14 cellular contexts compared by ENCODE assay signal in the genomic region with DNA sequence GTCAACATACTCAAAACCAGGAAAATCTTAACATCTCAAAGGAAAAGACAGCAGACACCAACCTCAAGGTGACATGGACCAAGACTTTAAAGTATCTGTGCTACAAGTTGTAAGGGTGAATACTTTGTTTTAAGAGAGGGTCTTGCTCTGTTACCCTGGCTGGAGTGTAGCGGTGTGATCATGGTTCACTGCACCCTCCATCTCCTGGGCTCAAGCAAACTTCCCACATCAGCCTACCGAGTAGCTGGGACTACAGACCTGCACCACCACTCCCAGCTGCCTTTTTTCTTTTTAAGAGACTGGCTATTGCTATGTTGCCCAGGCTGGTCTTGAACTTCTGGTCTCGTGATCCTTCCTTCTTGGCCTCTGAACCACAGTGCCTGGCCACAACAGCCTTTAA. TPM values are rescaled to one million over a fixed set of nuclear protein-coding genes. Genes with fewer than 3 reads are reported as not detected.
DNase-seq lines count a peak whose midpoint lies in the region; ATAC-seq and TF ChIP-seq lines count a peak whose summit lies in the region.
"Had no signal": no experiment of that assay in that cellular context is flagged by ENCODE, and none has a peak within 500 bp of the region (broad histone marks: within the 10 kb centered on the region; RNA-seq: fewer than 3 reads in every experiment).

No MANE protein-coding gene starts in this region.

- H3K4me2 ChIP-seq in GM23338, result peak overlapping the region; percentile 63

- peak overlapping the region; percentile 23 for H3K4me3 Mint-ChIP-seq in activated T-cell treated with anti-CD3 and anti-CD28 coated beads, Interleukin-2, amount 50 U/mL, for 4 hours
- H3K4me3 Mint-ChIP-seq in GM23338 (peak overlapping the region; percentile 9; the same call in 1 of the 3 replicates), osteocyte (ENCODE audit: unreplicated experiment) (no peak overlapping the region)
- H3K4me3 Mint-ChIP-seq in activated T-helper 2 cell treated with anti-CD3 and anti-CD28 coated beads, Interferon-gamma antibody, Interleukin-2, Interleukin-4, amounts not matched to agents 10 μg/mL and 5 μg/mL and 100 μg/mL, durations not matched to agents 14 hours and 24 hours and 36 hours (ENCODE audit: low read depth), result no peak overlapping the region

- no peak overlapping the region for H2AFZ ChIP-seq in GM23338

- H4K20me1 ChIP-seq in GM23338 (replicated peaks; ENCODE audit: insufficient read depth), result peaks cover 93% of the 10 kb centered on the region

- H3K27me3 ChIP-seq in GM23338 (ENCODE audit: insufficient read depth), result no peaks in the 10 kb centered on the region

- intact Hi-C loops in activated T-helper 2 cell treated with anti-CD3 and anti-CD28 coated beads, Interferon-gamma antibody, Interleukin-2, Interleukin-4, amounts not matched to agents 10 μg/mL and 5 μg/mL and 100 μg/mL, durations not matched to agents 14 hours and 24 hours and 36 hours (cut with micrococcal nuclease), result no loop called here

- no peaks in the 10 kb centered on the region for H3K9me3 Mint-ChIP-seq in activated T-cell treated with anti-CD3 and anti-CD28 coated beads, Interleukin-2, amount 50 U/mL, for 4 hours
- H3K9me3 Mint-ChIP-seq in GM23338 (no peaks in the 10 kb centered on the region), osteocyte (ENCODE audit: unreplicated experiment) (no peaks in the 10 kb centered on the region)
- no peaks in the 10 kb centered on the region for H3K9me3 Mint-ChIP-seq in activated T-helper 2 cell treated with anti-CD3 and anti-CD28 coated beads, Interferon-gamma antibody, Interleukin-2, Interleukin-4, amounts not matched to agents 10 μg/mL and 5 μg/mL and 100 μg/mL, durations not matched to agents 14 hours and 24 hours and 36 hours

- no peaks in the 10 kb centered on the region for H3F3A ChIP-seq in GM23338 (replicated peaks; ENCODE audit: low read depth)

- H3K9me2 ChIP-seq in GM23338 (ENCODE audit: insufficient read depth), result no peaks in the 10 kb centered on the region

- no peaks in the 10 kb centered on the region for H3K27me3 Mint-ChIP-seq in activated T-cell treated with anti-CD3 and anti-CD28 coated beads, Interleukin-2, amount 50 U/mL, for 4 hours (ENCODE audit: low read depth)
- H3K27me3 Mint-ChIP-seq in GM23338 (ENCODE audit: insufficient read depth, low read depth, poor library complexity), result peaks cover 4% of the 10 kb centered on the region
- no peaks in the 10 kb centered on the region for H3K27me3 Mint-ChIP-seq in activated T-helper 2 cell treated with anti-CD3 and anti-CD28 coated beads, Interferon-gamma antibody, Interleukin-2, Interleukin-4, amounts not matched to agents 10 μg/mL and 5 μg/mL and 100 μg/mL, durations not matched to agents 14 hours and 24 hours and 36 hours (ENCODE audit: low read depth)
- H3K27me3 Mint-ChIP-seq in osteocyte (ENCODE audit: unreplicated experiment), result no peaks in the 10 kb centered on the region

- TF ChIP-seq CTCF in GM23338 (conservative IDR thresholded peaks at IDR 0.05; ENCODE audit: low read depth in 2 of 2) (no peak), osteocyte (IDR thresholded peaks at IDR 0.05) (no peak)

- H3K27ac Mint-ChIP-seq in GM23338 (peak overlapping the region; percentile 55), osteocyte (ENCODE audit: unreplicated experiment) (peak overlapping the region; percentile 63)
- peak overlapping the region; percentile 1 for H3K27ac Mint-ChIP-seq in activated T-helper 2 cell treated with anti-CD3 and anti-CD28 coated beads, Interferon-gamma antibody, Interleukin-2, Interleukin-4, amounts not matched to agents 10 μg/mL and 5 μg/mL and 100 μg/mL, durations not matched to agents 14 hours and 24 hours and 36 hours

- H3K79me2 ChIP-seq in GM23338 (replicated peaks; ENCODE audit: insufficient read depth), result peaks cover 100% of the 10 kb centered on the region

- peak overlapping the region; percentile 85 for H3K27ac ChIP-seq in GM23338 (ENCODE audit: low read depth)
- H3K27ac ChIP-seq: thoracic aorta had no signal

- peaks cover 62% of the 10 kb centered on the region for H3K4me1 ChIP-seq in GM23338 (ENCODE audit: insufficient read depth)

- no peak for ATAC-seq in activated T-cell treated with anti-CD3 and anti-CD28 coated beads, Interleukin-2, amount 50 U/mL, for 4 hours
- ATAC-seq in GM23338, result peak; percentile 21
- no peak for ATAC-seq in GM18511 (IDR thresholded peaks at IDR 0.05; ENCODE audit: unreplicated experiment)
- ATAC-seq: activated CD4-positive, CD25-positive, alpha-beta regulatory T cell treated with anti-CD3 and anti-CD28 coated beads, Interleukin-2, amount 50 U/mL, for 24 hours had no signal

- peak overlapping the region; percentile 29; the same call in 1 of the 2 replicates for H3K4me3 ChIP-seq in GM23338
- H3K4me3 ChIP-seq: thoracic aorta had no signal

- H3K4me1 Mint-ChIP-seq in activated T-cell treated with anti-CD3 and anti-CD28 coated beads, Interleukin-2, amount 50 U/mL, for 4 hours (ENCODE audit: low read depth), result peaks cover 77% of the 10 kb centered on the region
- H3K4me1 Mint-ChIP-seq in GM23338 (peaks cover 51% of the 10 kb centered on the region), osteocyte (ENCODE audit: unreplicated experiment) (peaks cover 54% of the 10 kb centered on the region)
- H3K4me1 Mint-ChIP-seq in activated T-helper 2 cell treated with anti-CD3 and anti-CD28 coated beads, Interferon-gamma antibody, Interleukin-2, Interleukin-4, amounts not matched to agents 10 μg/mL and 5 μg/mL and 100 μg/mL, durations not matched to agents 14 hours and 24 hours and 36 hours (ENCODE audit: low read depth), result peaks cover 50% of the 10 kb centered on the region

- peaks cover 12% of the 10 kb centered on the region for H3K36me3 Mint-ChIP-seq in activated T-cell treated with anti-CD3 and anti-CD28 coated beads, Interleukin-2, amount 50 U/mL, for 4 hours (ENCODE audit: insufficient read depth)
- H3K36me3 Mint-ChIP-seq in GM23338 (ENCODE audit: low read depth) (peaks cover 28% of the 10 kb centered on the region; the same call in 2 of the 3 replicates), osteocyte (ENCODE audit: unreplicated experiment) (peaks cover 7% of the 10 kb centered on the region)
- peaks cover 49% of the 10 kb centered on the region for H3K36me3 Mint-ChIP-seq in activated T-helper 2 cell treated with anti-CD3 and anti-CD28 coated beads, Interferon-gamma antibody, Interleukin-2, Interleukin-4, amounts not matched to agents 10 μg/mL and 5 μg/mL and 100 μg/mL, durations not matched to agents 14 hours and 24 hours and 36 hours (ENCODE audit: low read depth)

- peaks cover 9% of the 10 kb centered on the region; the same call in 1 of the 2 replicates for H3K36me3 ChIP-seq in GM23338 (ENCODE audit: insufficient read depth)
- H3K36me3 ChIP-seq: thoracic aorta had no signal

- DNase-seq in activated T-cell treated with anti-CD3 and anti-CD28 coated beads, Interleukin-2, amount 50 U/mL, for 4 hours, result no peak
- DNase-seq in activated T-cell treated with anti-CD3 and anti-CD28 coated beads for 4 hours (no peak), GM23338 (ENCODE audit: low spot score) (no peak), osteocyte (ENCODE audit: extremely low spot score, unreplicated experiment) (no peak), KG1 (lab: John Stamatoyannopoulos, UW) (no peak), occipital lobe (lab: John Stamatoyannopoulos, UW) (no peak)
- no peak for DNase-seq in activated T-helper 2 cell treated with anti-CD3 and anti-CD28 coated beads, Interferon-gamma antibody, Interleukin-2, Interleukin-4, amounts not matched to agents 10 μg/mL and 5 μg/mL and 100 μg/mL, durations not matched to agents 14 hours and 24 hours and 36 hours (ENCODE audit: low spot score)
- DNase-seq: activated gamma-delta T cell, DMS79, NCI-H2227 treated with DMSO at 0.1 percent for 48 hours, OCI-M1 had no signal

TF ChIP-seq in GM23338, 12 proteins besides CTCF, POLR2A, EP300 and RAD21 (continues in another document):
- TF ChIP-seq JUNB (IDR thresholded peaks at IDR 0.05; ENCODE audit: unreplicated experiment) (no peak), EZH2phosphoT487 (IDR thresholded peaks at IDR 0.05; ENCODE audit: unreplicated experiment) (no peak), ZNF114 (CRISPR knock-in tag; IDR thresholded peaks at IDR 0.05) (no peak), EZH2 (IDR thresholded peaks at IDR 0.05; ENCODE audit: low read depth, unreplicated experiment) (no peak), POLR2AphosphoS5 (IDR thresholded peaks at IDR 0.05; ENCODE audit: low read depth) (no peak), STAT1 (IDR thresholded peaks at IDR 0.05; ENCODE audit: unreplicated experiment) (no peak), CREB1 (CRISPR knock-in tag; IDR thresholded peaks at IDR 0.05; ENCODE audit: low read depth) (no peak)
- TF ChIP-seq, protein P1, sequence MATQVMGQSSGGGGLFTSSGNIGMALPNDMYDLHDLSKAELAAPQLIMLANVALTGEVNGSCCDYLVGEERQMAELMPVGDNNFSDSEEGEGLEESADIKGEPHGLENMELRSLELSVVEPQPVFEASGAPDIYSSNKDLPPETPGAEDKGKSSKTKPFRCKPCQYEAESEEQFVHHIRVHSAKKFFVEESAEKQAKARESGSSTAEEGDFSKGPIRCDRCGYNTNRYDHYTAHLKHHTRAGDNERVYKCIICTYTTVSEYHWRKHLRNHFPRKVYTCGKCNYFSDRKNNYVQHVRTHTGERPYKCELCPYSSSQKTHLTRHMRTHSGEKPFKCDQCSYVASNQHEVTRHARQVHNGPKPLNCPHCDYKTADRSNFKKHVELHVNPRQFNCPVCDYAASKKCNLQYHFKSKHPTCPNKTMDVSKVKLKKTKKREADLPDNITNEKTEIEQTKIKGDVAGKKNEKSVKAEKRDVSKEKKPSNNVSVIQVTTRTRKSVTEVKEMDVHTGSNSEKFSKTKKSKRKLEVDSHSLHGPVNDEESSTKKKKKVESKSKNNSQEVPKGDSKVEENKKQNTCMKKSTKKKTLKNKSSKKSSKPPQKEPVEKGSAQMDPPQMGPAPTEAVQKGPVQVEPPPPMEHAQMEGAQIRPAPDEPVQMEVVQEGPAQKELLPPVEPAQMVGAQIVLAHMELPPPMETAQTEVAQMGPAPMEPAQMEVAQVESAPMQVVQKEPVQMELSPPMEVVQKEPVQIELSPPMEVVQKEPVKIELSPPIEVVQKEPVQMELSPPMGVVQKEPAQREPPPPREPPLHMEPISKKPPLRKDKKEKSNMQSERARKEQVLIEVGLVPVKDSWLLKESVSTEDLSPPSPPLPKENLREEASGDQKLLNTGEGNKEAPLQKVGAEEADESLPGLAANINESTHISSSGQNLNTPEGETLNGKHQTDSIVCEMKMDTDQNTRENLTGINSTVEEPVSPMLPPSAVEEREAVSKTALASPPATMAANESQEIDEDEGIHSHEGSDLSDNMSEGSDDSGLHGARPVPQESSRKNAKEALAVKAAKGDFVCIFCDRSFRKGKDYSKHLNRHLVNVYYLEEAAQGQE (IDR thresholded peaks at IDR 0.05; ENCODE audit: unreplicated experiment), result no peak

RNA-seq across cellular contexts. Expression of a gene that starts 9.7 kb away (rescaled TPM):
- total RNA-seq in activated T-cell treated with anti-CD3 and anti-CD28 coated beads, Interleukin-2, amount 50 U/mL, for 4 hours, result 100 to 1,000 TPM; 131 to 142 (median 141) TPM
- total RNA-seq in GM23338 (2014; rRNA removed; shearing (Covaris generic)), result 243 and 296 TPM in 2 replicates
- polyA plus RNA-seq in GM23338 (2016; fragmentation: Nextera tagmentation; extraction: Ambion mirVana), result 127 and 136 TPM in 2 replicates
- 111 TPM in 2 replicates for total RNA-seq in activated T-helper 2 cell treated with anti-CD3 and anti-CD28 coated beads, Interferon-gamma antibody, Interleukin-2, Interleukin-4, amounts not matched to agents 10 μg/mL and 5 μg/mL and 100 μg/mL, durations not matched to agents 14 hours and 24 hours and 36 hours
- total RNA-seq in osteocyte (34.0 and 38.7 TPM in 2 replicates), occipital lobe (118 TPM)

Comparison
In these comparisons a context has a peak if more than half of its experiments do, and no peak if none do; other contexts are left out.
1. H3K4me3 Mint-ChIP-seq: peak in activated T-cell treated with anti-CD3 and anti-CD28 coated beads, Interleukin-2, amount 50 U/mL, for 4 hours (single experiment) and GM23338 (single experiment); none in activated T-helper 2 cell treated with anti-CD3 and anti-CD28 coated beads, Interferon-gamma antibody, Interleukin-2, Interleukin-4, amounts not matched to agents 10 μg/mL and 5 μg/mL and 100 μg/mL, durations not matched to agents 14 hours and 24 hours and 36 hours (single experiment) and osteocyte (single experiment).
2. H3K27ac Mint-ChIP-seq: peak in every context shown above with its lines; median percentile 63 in osteocyte; 55 in GM23338; 1 in activated T-helper 2 cell treated with anti-CD3 and anti-CD28 coated beads, Interferon-gamma antibody, Interleukin-2, Interleukin-4, amounts not matched to agents 10 μg/mL and 5 μg/mL and 100 μg/mL, durations not matched to agents 14 hours and 24 hours and 36 hours.